Comparison of ENCODE assay signal across 26 cellular contexts in genomic region chr1:171816300-171816901, GRCh38. TPM values are rescaled to one million over a fixed set of nuclear protein-coding genes. Genes with fewer than 3 reads are reported as not detected.
DNase-seq lines count a peak whose midpoint lies in the region; ATAC-seq, FAIRE-seq and TF ChIP-seq lines count a peak whose summit lies in the region.
"Had no signal": no experiment of that assay in that cellular context is flagged by ENCODE, and none has a peak within 500 bp of the region (broad histone marks: within the 10 kb centered on the region; RNA-seq: fewer than 3 reads in every experiment).

No MANE protein-coding gene starts in this region.

- peak overlapping the region; percentile 46 for H3K27ac Mint-ChIP-seq in activated naive CD4-positive, alpha-beta T cell treated with anti-CD3 and anti-CD28 coated beads, Interleukin-2, amount 50 U/mL, for 24 hours
- no peak overlapping the region for H3K27ac Mint-ChIP-seq in activated naive CD4-positive, alpha-beta T cell treated with anti-CD3 and anti-CD28 coated beads, Interleukin-2, amount 10 ng/mL, durations not matched to agents 7 days and 5 days
- H3K27ac Mint-ChIP-seq in WTC11 (peak overlapping the region; percentile 52; the same call in 1 of the 2 replicates), immature natural killer cell (no peak overlapping the region)
- H3K27ac Mint-ChIP-seq: CD4-positive, alpha-beta T cell; CD8-positive, alpha-beta memory T cell had no signal

- H3K56ac ChIP-seq in H1 (replicated peaks; ENCODE audit: insufficient read length, low read depth, low read length): no peak overlapping the region

- H3K4me2 ChIP-seq in A549: no peak overlapping the region
- H3K4me2 ChIP-seq in H1 (ENCODE audit: insufficient read depth in 1 of 2, low read depth in 2 of 2, low read length in 2 of 2): no peak overlapping the region

- no peaks in the 10 kb centered on the region for H4K20me1 ChIP-seq in H1 (replicated peaks in 1 of 2; ENCODE audit: control insufficient read depth in 1 of 2, insufficient read depth in 2 of 2, low read length in 2 of 2)
- H4K20me1 ChIP-seq: BLaER1 treated with 17β-estradiol and CSF1 and Interleukin-3, amounts not matched to agents 10 nM and 100 nM had no signal

- no peak overlapping the region for H2BK120ac ChIP-seq in H1 (replicated peaks; ENCODE audit: low read depth, low read length)

- H3K4me3 Mint-ChIP-seq in activated naive CD4-positive, alpha-beta T cell treated with anti-CD3 and anti-CD28 coated beads, Interleukin-2, amount 50 U/mL, for 24 hours: no peak overlapping the region
- H3K4me3 Mint-ChIP-seq in activated naive CD4-positive, alpha-beta T cell treated with anti-CD3 and anti-CD28 coated beads, Interleukin-2, amount 10 ng/mL, durations not matched to agents 7 days and 5 days: no peak overlapping the region
- H3K4me3 Mint-ChIP-seq in WTC11 (no peak overlapping the region), immature natural killer cell (no peak overlapping the region)
- H3K4me3 Mint-ChIP-seq: CD14-positive monocyte; CD4-positive, alpha-beta T cell; CD8-positive, alpha-beta memory T cell; GM23338 had no signal

- no peaks in the 10 kb centered on the region for H3K27me3 Mint-ChIP-seq in activated naive CD4-positive, alpha-beta T cell treated with anti-CD3 and anti-CD28 coated beads, Interleukin-2, amount 50 U/mL, for 24 hours
- no peaks in the 10 kb centered on the region for H3K27me3 Mint-ChIP-seq in activated naive CD4-positive, alpha-beta T cell treated with anti-CD3 and anti-CD28 coated beads, Interleukin-2, amount 10 ng/mL, durations not matched to agents 7 days and 5 days
- H3K27me3 Mint-ChIP-seq in WTC11 (ENCODE audit: low read depth) (no peaks in the 10 kb centered on the region), immature natural killer cell (ENCODE audit: low read depth in 3 of 3) (no peaks in the 10 kb centered on the region)
- H3K27me3 Mint-ChIP-seq: CD4-positive, alpha-beta T cell had no signal

- H4K5ac ChIP-seq in H1 (ENCODE audit: insufficient read length, low read depth, low read length): no peak overlapping the region

- H3K27ac ChIP-seq in A549 (peak overlapping the region; percentile 2 to 70; a peak in 2 of 6 replicates), H1 (ENCODE audit: low read depth, low read length) (no peak overlapping the region)
- H3K27ac ChIP-seq: 22Rv1 had no signal

- H2BK5ac ChIP-seq in H1 (ENCODE audit: low read depth, low read length): no peak overlapping the region

- H2BK15ac ChIP-seq in H1 (ENCODE audit: low read length): no peak overlapping the region

- FAIRE-seq in A549 (lab: Jason Lieb, UNC) (no peak), H1 (lab: Jason Lieb, UNC) (no peak)
- FAIRE-seq: A204.1, D721Med, GM12878, H54 had no signal

- ATAC-seq in A549 (no peak), WTC11 (no peak), HG02973 (IDR thresholded peaks at IDR 0.05; ENCODE audit: unreplicated experiment) (no peak)
- ATAC-seq: GM12878, GM23338 had no signal

- H3K4me3 ChIP-seq in A549 (no peak overlapping the region), H1 (ENCODE audit: extremely low read depth in 1 of 4, insufficient read depth in 2 of 4, low read depth in 3 of 4, low read length in 4 of 4) (no peak overlapping the region)
- H3K4me3 ChIP-seq: BLaER1 treated with 17β-estradiol and CSF1 and Interleukin-3, amounts not matched to agents 10 nM and 100 nM; GM12878; GM23338; HAP-1 had no signal

- no peaks in the 10 kb centered on the region; the same call in 1 of the 2 replicates for H3K23me2 ChIP-seq in H1 (ENCODE audit: low read depth, low read length)

- POLR2A ChIA-PET in A549 (lab: Yijun Ruan, JAX) (no interaction called here), WTC11 (lab: Charles Lee) (no interaction called here), H1 (lab: Charles Lee; ENCODE audit: partially characterized antibody) (interaction anchor here (1.0 kb wide), 1 partner anchor 11 kb away, joined by 3 read pairs; no protein-coding TSS in a partner anchor)

- 75% methylated on average over 3 of the region's 3 CpGs for WGBS in A549 (ENCODE audit: missing lambda C conversion rate)
- WGBS in H1 (ENCODE audit: extremely low coverage in 1 of 2, insufficient coverage in 1 of 2, insufficient read length in 1 of 2, insufficient replicate concordance in 2 of 2, low coverage in 1 of 2, low lambda C conversion rate in 2 of 2, missing lambda C conversion rate in 1 of 2), 2 experiments: 65% methylated on average over 3 of the region's 3 CpGs; no CpG with 5 or more reads in 1 of the 2 experiments

- H3K18ac ChIP-seq in H1 (ENCODE audit: extremely low read depth, low read length): no peak overlapping the region

- no peaks in the 10 kb centered on the region for H3K79me1 ChIP-seq in H1 (ENCODE audit: low read depth, low read length)

- H3K9ac ChIP-seq in H1 (replicated peaks in 1 of 4; ENCODE audit: extremely low read depth in 1 of 4, low read depth in 3 of 4, low read length in 3 of 4): no peak overlapping the region
- H3K9ac ChIP-seq: BLaER1 treated with 17β-estradiol and CSF1 and Interleukin-3, amounts not matched to agents 10 nM and 100 nM had no signal

- H2AFZ ChIP-seq in H1 (ENCODE audit: low read length): no peak overlapping the region

- H2BK12ac ChIP-seq in H1 (ENCODE audit: low read depth, low read length): no peak overlapping the region

- H4K8ac ChIP-seq in H1 (ENCODE audit: extremely low read depth, insufficient read depth, low read length): no peak overlapping the region

- TF ChIP-seq POLR2A in A549 (IDR thresholded peaks at IDR 0.05; ENCODE audit: low read length) (no peak), H1 (IDR thresholded peaks at IDR 0.05; ENCODE audit: control extremely low read depth in 1 of 2, low read depth in 2 of 2, low read length in 2 of 2) (no peak), erythroblast (IDR thresholded peaks at IDR 0.05; ENCODE audit: low read length) (no peak)

- H3K27me3 ChIP-seq in H1 (replicated peaks in 1 of 4; ENCODE audit: control insufficient read depth in 3 of 4, extremely low read depth in 1 of 4, insufficient read depth in 3 of 4, low read length in 3 of 4): no peaks in the 10 kb centered on the region
- H3K27me3 ChIP-seq: BE2C; BLaER1 treated with 17β-estradiol and CSF1 and Interleukin-3, amounts not matched to agents 10 nM and 100 nM had no signal

- no peak overlapping the region for H3K14ac ChIP-seq in H1 (ENCODE audit: insufficient read length)

- peaks cover 15% of the 10 kb centered on the region for H3K4me1 Mint-ChIP-seq in activated naive CD4-positive, alpha-beta T cell treated with anti-CD3 and anti-CD28 coated beads, Interleukin-2, amount 50 U/mL, for 24 hours
- H3K4me1 Mint-ChIP-seq in activated naive CD4-positive, alpha-beta T cell treated with anti-CD3 and anti-CD28 coated beads, Interleukin-2, amount 10 ng/mL, durations not matched to agents 7 days and 5 days: peaks cover 11% of the 10 kb centered on the region
- H3K4me1 Mint-ChIP-seq in WTC11: peaks cover 30% of the 10 kb centered on the region
- no peaks in the 10 kb centered on the region for H3K4me1 Mint-ChIP-seq in immature natural killer cell
- H3K4me1 Mint-ChIP-seq: CD8-positive, alpha-beta memory T cell had no signal

- H3K9me3 Mint-ChIP-seq in activated naive CD4-positive, alpha-beta T cell treated with anti-CD3 and anti-CD28 coated beads, Interleukin-2, amount 50 U/mL, for 24 hours: no peaks in the 10 kb centered on the region
- no peaks in the 10 kb centered on the region for H3K9me3 Mint-ChIP-seq in activated naive CD4-positive, alpha-beta T cell treated with anti-CD3 and anti-CD28 coated beads, Interleukin-2, amount 10 ng/mL, durations not matched to agents 7 days and 5 days
- H3K9me3 Mint-ChIP-seq in WTC11 (no peaks in the 10 kb centered on the region), immature natural killer cell (no peaks in the 10 kb centered on the region)
- H3K9me3 Mint-ChIP-seq: CD4-positive, alpha-beta T cell; CD8-positive, alpha-beta memory T cell; GM23338 had no signal

- H2BK20ac ChIP-seq in H1 (ENCODE audit: low read length): 0 out of 2 replicates have a peak overlapping the region, but pooled peaks have one; percentile 41

- H3K4me1 ChIP-seq in A549 (peaks cover 21% of the 10 kb centered on the region), H1 (replicated peaks in 1 of 4; ENCODE audit: control insufficient read depth in 3 of 4, insufficient read depth in 4 of 4, low read length in 3 of 4) (peaks cover 0 to 7% (median 2%) of the 10 kb centered on the region in 4 experiments; a peak in 2 of 7 replicates)
- H3K4me1 ChIP-seq: HAP-1 had no signal

- no peak for TF ChIP-seq CTCF in A549 (IDR thresholded peaks at IDR 0.05)
- TF ChIP-seq CTCF in WTC11 (IDR thresholded peaks at IDR 0.05): no peak
- TF ChIP-seq CTCF in H1 (IDR thresholded peaks at IDR 0.05; ENCODE audit: control extremely low read depth in 1 of 3, insufficient read depth in 1 of 3, low read depth in 1 of 3, low read length in 3 of 3): no peak

- H3K36me3 Mint-ChIP-seq in activated naive CD4-positive, alpha-beta T cell treated with anti-CD3 and anti-CD28 coated beads, Interleukin-2, amount 50 U/mL, for 24 hours: peaks cover 4% of the 10 kb centered on the region
- no peaks in the 10 kb centered on the region for H3K36me3 Mint-ChIP-seq in activated naive CD4-positive, alpha-beta T cell treated with anti-CD3 and anti-CD28 coated beads, Interleukin-2, amount 10 ng/mL, durations not matched to agents 7 days and 5 days
- H3K36me3 Mint-ChIP-seq in WTC11: no peaks in the 10 kb centered on the region
- H3K36me3 Mint-ChIP-seq in immature natural killer cell: peaks cover 0 to 12% (median 4%) of the 10 kb centered on the region in 3 donors
- H3K36me3 Mint-ChIP-seq: CD14-positive monocyte; CD8-positive, alpha-beta memory T cell had no signal

- H3K4ac ChIP-seq in H1 (replicated peaks; ENCODE audit: insufficient read length, low read depth, low read length): no peak overlapping the region

- H3K9me3 ChIP-seq in A549 (no peaks in the 10 kb centered on the region), H1 (ENCODE audit: insufficient read depth in 2 of 2, low read depth in 1 of 2, low read length in 1 of 2) (no peaks in the 10 kb centered on the region)
- H3K9me3 ChIP-seq: BE2C; BLaER1 treated with 17β-estradiol and CSF1 and Interleukin-3, amounts not matched to agents 10 nM and 100 nM; HAP-1 had no signal

- no peak overlapping the region for H2AK5ac ChIP-seq in H1 (ENCODE audit: low read depth, low read length)

- CTCF ChIA-PET in activated naive CD4-positive, alpha-beta T cell treated with anti-CD3 and anti-CD28 coated beads, Interleukin-2, amount 10 ng/mL, durations not matched to agents 7 days and 5 days (lab: Charles Lee): interaction anchor here (0.6 to 3.5 kb wide), 3 partner anchors 15 to 169 kb away, joined by 3 to 19 read pairs (median 3); no protein-coding TSS in a partner anchor
- CTCF ChIA-PET in A549 (lab: Yijun Ruan, JAX): interaction anchor here (1.1 to 5.4 kb wide), 2 partner anchors 14 to 186 kb away, joined by 4 to 47 read pairs; no protein-coding TSS in a partner anchor
- CTCF ChIA-PET in WTC11 (lab: Charles Lee): interaction anchor here (2.2 to 2.7 kb wide), 2 partner anchors 15 to 169 kb away, joined by 11 to 16 read pairs; no protein-coding TSS in a partner anchor
- CTCF ChIA-PET in H1 (lab: Charles Lee; ENCODE audit: partially characterized antibody): interaction anchor here (1.3 to 8.7 kb wide), 7 partner anchors 11 to 169 kb away, joined by 3 to 92 read pairs (median 4); no protein-coding TSS in a partner anchor

- TF ChIP-seq RAD21 in A549 (conservative IDR thresholded peaks at IDR 0.05 in 1 of 2, IDR thresholded peaks at IDR 0.05 in 1 of 2) (no peak), H1 (IDR thresholded peaks at IDR 0.05 in 1 of 2, conservative IDR thresholded peaks at IDR 0.05 in 1 of 2; ENCODE audit: low read depth in 2 of 2, low read length in 2 of 2) (no peak)

- H4K91ac ChIP-seq in H1 (replicated peaks; ENCODE audit: insufficient read length, low read length): no peak overlapping the region

- no peaks in the 10 kb centered on the region for H3K79me2 ChIP-seq in H1 (ENCODE audit: control insufficient read depth in 1 of 2, insufficient read depth in 2 of 2, low read length in 2 of 2)

- no peak overlapping the region for H3K23ac ChIP-seq in H1 (ENCODE audit: insufficient read length)

- no peaks in the 10 kb centered on the region for H3K36me3 ChIP-seq in H1 (ENCODE audit: control insufficient read depth in 2 of 4, insufficient read depth in 4 of 4, low read length in 3 of 4)
- H3K36me3 ChIP-seq: BE2C; BLaER1 treated with 17β-estradiol and CSF1 and Interleukin-3, amounts not matched to agents 10 nM and 100 nM; HAP-1 had no signal

- DNase-seq in activated naive CD4-positive, alpha-beta T cell treated with anti-CD3 and anti-CD28 coated beads, Interleukin-2, amount 10 ng/mL, durations not matched to agents 7 days and 5 days: no peak
- DNase-seq in A549 (ENCODE audit: low read depth in 1 of 2, low spot score in 1 of 2) (no peak), WTC11 (ENCODE audit: low spot score) (no peak), H1 (ENCODE audit: low read depth in 1 of 2, low spot score in 2 of 2) (no peak), immature natural killer cell (no peak), erythroblast (lab: John Stamatoyannopoulos, UW) (no peak)
- DNase-seq: ACHN; AML-193; BE2C; CD4-positive, alpha-beta T cell; CD8-positive, alpha-beta memory T cell; DMS 273 treated with DMSO at 0.1 percent for 48 hours; DMS79; EL; GDM1 had no signal

- TF ChIP-seq EP300 in A549 (IDR thresholded peaks at IDR 0.05): no peak
- TF ChIP-seq EP300 in H1 (IDR thresholded peaks at IDR 0.05; ENCODE audit: borderline replicate concordance in 1 of 2, low read depth in 2 of 2, low read length in 2 of 2): no peak

RNA-seq across cellular contexts. Expression of gene DNM3, which starts 24.9 kb away (rescaled TPM):
- polyA plus RNA-seq in A549 (2011; rRNA removed) (1.1 and 1.5 TPM in 2 replicates), A549 (2017; fragmentation: RNase III; extraction: RNeasy Plus Mini Kit Qiagen cat#74134 plus additional on column Dnase treatment) (0.34 to 0.57 TPM (median 0.55 TPM) in 3 replicates), H1 (2011; rRNA removed) (2.0 and 2.3 TPM in 2 replicates), immature natural killer cell (1 to 10 TPM in 1 of 3 donors, under 1 TPM in 2; 0.52 to 1.2 (median 0.99) TPM)
- 0.35 and 0.37 TPM in 2 replicates for polyA plus RNA-seq in A549 (2012; cell fraction: cytosol; rRNA removed)
- 0.59 and 0.69 TPM in 2 replicates for polyA plus RNA-seq in A549 (2012; cell fraction: nucleus; rRNA removed)
- 2.0 TPM in 2 replicates for polyA minus RNA-seq in A549 (2011; rRNA and poly(A)+ RNA removed)
- 0.99 to 1.9 TPM (median 1.6 TPM) in 3 replicates for total RNA-seq in WTC11 (2021)
- total RNA-seq in H1 (2021; fragmentation: NEBNext Ultra II Directional; extraction: Animal tissue kit (Norgen Biotek cat#: 25700)): 7.4 and 8.5 TPM in 2 replicates
- 2.5 TPM for polyA plus RNA-seq in H1 (2011; cell fraction: cytosol; rRNA removed)
- polyA plus RNA-seq in H1 (2011; cell fraction: nucleus; rRNA removed): 3.8 TPM
- 1.6 to 5.1 TPM (median 3.4 TPM) in 4 replicates for polyA plus RNA-seq in H1 (2012, experiment 1 of 2)
- polyA plus RNA-seq in H1 (2012, experiment 2 of 2): 0.45 TPM
- polyA plus RNA-seq in H1 (2013, experiment 1 of 2): 4.6 TPM
- 5.9 TPM for polyA plus RNA-seq in H1 (2013, experiment 2 of 2)
- polyA minus RNA-seq in H1 (2011; rRNA and poly(A)+ RNA removed): 5.9 and 8.5 TPM in 2 replicates
- 4.3 TPM for polyA minus RNA-seq in H1 (2011; cell fraction: cytosol; rRNA and poly(A)+ RNA removed)
- polyA minus RNA-seq in H1 (2011; cell fraction: nucleus; rRNA and poly(A)+ RNA removed): 20.8 TPM
- polyA plus RNA-seq: CD14-positive monocyte had no signal

RNA-seq across cellular contexts. Expression of gene METTL13, which starts 34.9 kb away (rescaled TPM):
- polyA plus RNA-seq in A549 (2011; rRNA removed) (54.0 and 61.2 TPM in 2 replicates), A549 (2017; fragmentation: RNase III; extraction: RNeasy Plus Mini Kit Qiagen cat#74134 plus additional on column Dnase treatment) (46.5 to 53.7 TPM (median 52.3 TPM) in 3 replicates), H1 (2011; rRNA removed) (38.1 and 39.6 TPM in 2 replicates), immature natural killer cell (10 to 100 TPM; 15.1 to 42.9 (median 19.9) TPM)
- 42.1 and 44.9 TPM in 2 replicates for polyA plus RNA-seq in A549 (2012; cell fraction: cytosol; rRNA removed)
- 42.8 and 50.4 TPM in 2 replicates for polyA plus RNA-seq in A549 (2012; cell fraction: nucleus; rRNA removed)
- 48.2 and 49.4 TPM in 2 replicates for polyA minus RNA-seq in A549 (2011; rRNA and poly(A)+ RNA removed)
- 40.4 to 46.5 TPM (median 43.6 TPM) in 3 replicates for total RNA-seq in WTC11 (2021)
- total RNA-seq in H1 (2021; fragmentation: NEBNext Ultra II Directional; extraction: Animal tissue kit (Norgen Biotek cat#: 25700)): 63.1 and 66.3 TPM in 2 replicates
- polyA plus RNA-seq in H1 (2011; cell fraction: cytosol; rRNA removed): 52.2 TPM
- 38.2 TPM for polyA plus RNA-seq in H1 (2011; cell fraction: nucleus; rRNA removed)
- polyA plus RNA-seq in H1 (2012, experiment 1 of 2): 55.7 to 68.2 TPM (median 61.8 TPM) in 4 replicates
- polyA plus RNA-seq in H1 (2012, experiment 2 of 2): 33.9 TPM
- 24.9 TPM for polyA plus RNA-seq in H1 (2013, experiment 1 of 2)
- 23.7 TPM for polyA plus RNA-seq in H1 (2013, experiment 2 of 2)
- 74.4 and 104 TPM in 2 replicates for polyA minus RNA-seq in H1 (2011; rRNA and poly(A)+ RNA removed)
- 33.6 TPM for polyA minus RNA-seq in H1 (2011; cell fraction: cytosol; rRNA and poly(A)+ RNA removed)
- polyA minus RNA-seq in H1 (2011; cell fraction: nucleus; rRNA and poly(A)+ RNA removed): 27.2 TPM

Comparison
In these comparisons a context has a peak if more than half of its experiments do, and no peak if none do; other contexts are left out.
1. H3K27ac Mint-ChIP-seq: peak in activated naive CD4-positive, alpha-beta T cell treated with anti-CD3 and anti-CD28 coated beads, Interleukin-2, amount 50 U/mL, for 24 hours (single experiment) and WTC11 (single experiment); none in activated naive CD4-positive, alpha-beta T cell treated with anti-CD3 and anti-CD28 coated beads, Interleukin-2, amount 10 ng/mL, durations not matched to agents 7 days and 5 days (single experiment) and immature natural killer cell (0 of 6).